17 cellular contexts compared by ENCODE assay signal in genomic region chr7:102115931-102116330, GRCh38.
DNase-seq lines count a peak whose midpoint lies in the region; ATAC-seq and TF ChIP-seq lines count a peak whose summit lies in the region.
"Had no signal": no experiment of that assay in that cellular context is flagged by ENCODE, and none has a peak within 500 bp of the region (broad histone marks: within the 10 kb centered on the region; RNA-seq: fewer than 3 reads in every experiment).

No MANE protein-coding gene starts in this region.

- intact Hi-C loops in upper lobe of right lung (cut with DNase I), result no loop called here

- no peaks in the 10 kb centered on the region for H3K9me3 Mint-ChIP-seq in endodermal cell
- H3K9me3 Mint-ChIP-seq in stimulated activated effector memory CD8-positive, alpha-beta T cell treated with anti-CD3 and anti-CD28 coated beads, Interleukin-12 subunit alpha, Interleukin-12 subunit beta, amount 100 ng/mL, for 72 hours, result no peaks in the 10 kb centered on the region
- H3K9me3 Mint-ChIP-seq: CD4-positive, alpha-beta T cell; CD8-positive, alpha-beta memory T cell; GM23338; H9 had no signal

- no peak overlapping the region for H2AFZ ChIP-seq in hepatocyte
- H2AFZ ChIP-seq: GM23338 had no signal

- WGBS in endodermal cell (ENCODE audit: insufficient coverage in 1 of 2, insufficient read length in 1 of 2), 2 experiments, result 97% methylated on average over 11 to 15 of the region's 15 CpGs
- WGBS in suprapubic skin, result 98% methylated on average over 15 of the region's 15 CpGs
- WGBS in hepatocyte (ENCODE audit: low lambda C conversion rate, missing lambda C conversion rate), result 96% methylated on average over 15 of the region's 15 CpGs

- H3K9ac ChIP-seq in endodermal cell (ENCODE audit: extremely low read depth, low read length, poor library complexity, severe bottlenecking), result no peak overlapping the region
- H3K9ac ChIP-seq: BLaER1 treated with 17β-estradiol and CSF1 and Interleukin-3, amounts not matched to agents 10 nM and 100 nM had no signal

- no peaks in the 10 kb centered on the region for H3K27me3 Mint-ChIP-seq in endodermal cell (ENCODE audit: insufficient read depth)
- H3K27me3 Mint-ChIP-seq: CD4-positive, alpha-beta T cell; CD8-positive, alpha-beta memory T cell had no signal

- H3K4me3 ChIP-seq in endodermal cell (ENCODE audit: low read length), result no peak overlapping the region
- H3K4me3 ChIP-seq in upper lobe of right lung, result no peak overlapping the region
- H3K4me3 ChIP-seq in suprapubic skin, result no peak overlapping the region
- no peak overlapping the region for H3K4me3 ChIP-seq in hepatocyte
- H3K4me3 ChIP-seq: BLaER1 treated with 17β-estradiol and CSF1 and Interleukin-3, amounts not matched to agents 10 nM and 100 nM; GM23338 had no signal

- no peak for TF ChIP-seq POLR2A in suprapubic skin (IDR thresholded peaks at IDR 0.05)

- peak overlapping the region; percentile 3 for H3K27ac Mint-ChIP-seq in endodermal cell
- peak overlapping the region; percentile 20 for H3K27ac Mint-ChIP-seq in stimulated activated effector memory CD8-positive, alpha-beta T cell treated with anti-CD3 and anti-CD28 coated beads, Interleukin-12 subunit alpha, Interleukin-12 subunit beta, amount 100 ng/mL, for 72 hours
- H3K27ac Mint-ChIP-seq: CD4-positive, alpha-beta T cell had no signal

- H3K36me3 ChIP-seq in endodermal cell (ENCODE audit: control insufficient read depth, insufficient read depth, low read length) (peaks cover 54% of the 10 kb centered on the region), upper lobe of right lung (peaks cover 47% of the 10 kb centered on the region), suprapubic skin (peaks cover 21% of the 10 kb centered on the region), hepatocyte (replicated peaks; ENCODE audit: insufficient read depth, low read depth) (no peaks in the 10 kb centered on the region)

- no peaks in the 10 kb centered on the region for H3K9me2 ChIP-seq in hepatocyte (replicated peaks; ENCODE audit: insufficient read depth)

- ATAC-seq in stimulated activated effector memory CD8-positive, alpha-beta T cell treated with anti-CD3 and anti-CD28 coated beads, Interleukin-12 subunit alpha, Interleukin-12 subunit beta, amount 100 ng/mL, for 72 hours, result no peak
- ATAC-seq in upper lobe of right lung (no peak), HG03520 (IDR thresholded peaks at IDR 0.05; ENCODE audit: unreplicated experiment) (no peak)
- ATAC-seq: GM23338 had no signal

- DNase-seq in endodermal cell, result no peak
- DNase-seq in mesenteric fat pad (ENCODE audit: low spot score), result peak; percentile 39
- DNase-seq in stimulated activated effector memory CD8-positive, alpha-beta T cell treated with anti-CD3 and anti-CD28 coated beads, Interleukin-12 subunit alpha, Interleukin-12 subunit beta, amount 100 ng/mL, for 72 hours (ENCODE audit: low spot score in 2 of 2), result no peak
- DNase-seq in upper lobe of right lung, result peak; percentile 53
- no peak for DNase-seq in suprapubic skin (ENCODE audit: low spot score in 2 of 2)
- no peak for DNase-seq in hepatocyte (ENCODE audit: low spot score)
- DNase-seq: BE2C; CD4-positive, alpha-beta T cell; CD8-positive, alpha-beta memory T cell; DMS 273 treated with DMSO at 0.1 percent for 48 hours; DMS79; GF-D8; H9 had no signal

- TF ChIP-seq EP300 in suprapubic skin (IDR thresholded peaks at IDR 0.05), result no peak

- H3K4me1 ChIP-seq in endodermal cell (ENCODE audit: control insufficient read depth, insufficient read depth, low read length) (no peaks in the 10 kb centered on the region), upper lobe of right lung (no peaks in the 10 kb centered on the region), suprapubic skin (no peaks in the 10 kb centered on the region), hepatocyte (ENCODE audit: insufficient read depth) (no peaks in the 10 kb centered on the region)
- H3K4me1 ChIP-seq: BE2C had no signal

- no peaks in the 10 kb centered on the region for H3K27me3 ChIP-seq in endodermal cell (ENCODE audit: control insufficient read depth, insufficient read depth, low read length, poor library complexity, severe bottlenecking)
- H3K27me3 ChIP-seq in upper lobe of right lung, result no peaks in the 10 kb centered on the region
- H3K27me3 ChIP-seq in suprapubic skin, result no peaks in the 10 kb centered on the region
- H3K27me3 ChIP-seq in hepatocyte, result no peaks in the 10 kb centered on the region
- H3K27me3 ChIP-seq: BE2C; BLaER1 treated with 17β-estradiol and CSF1 and Interleukin-3, amounts not matched to agents 10 nM and 100 nM had no signal

- no peaks in the 10 kb centered on the region for H3K4me1 Mint-ChIP-seq in endodermal cell
- no peaks in the 10 kb centered on the region for H3K4me1 Mint-ChIP-seq in stimulated activated effector memory CD8-positive, alpha-beta T cell treated with anti-CD3 and anti-CD28 coated beads, Interleukin-12 subunit alpha, Interleukin-12 subunit beta, amount 100 ng/mL, for 72 hours
- H3K4me1 Mint-ChIP-seq: CD8-positive, alpha-beta memory T cell had no signal

- H3K4me3 Mint-ChIP-seq in endodermal cell, result no peak overlapping the region
- no peak overlapping the region for H3K4me3 Mint-ChIP-seq in stimulated activated effector memory CD8-positive, alpha-beta T cell treated with anti-CD3 and anti-CD28 coated beads, Interleukin-12 subunit alpha, Interleukin-12 subunit beta, amount 100 ng/mL, for 72 hours
- H3K4me3 Mint-ChIP-seq: CD14-positive monocyte; CD4-positive, alpha-beta T cell; CD8-positive, alpha-beta memory T cell; GM23338; H9 had no signal

- no peak overlapping the region for H3K4me2 ChIP-seq in hepatocyte
- H3K4me2 ChIP-seq: BLaER1 treated with 17β-estradiol and CSF1 and Interleukin-3, amounts not matched to agents 10 nM and 100 nM; GM23338 had no signal

- H3K9me3 ChIP-seq in endodermal cell (ENCODE audit: control insufficient read depth, low read length) (no peaks in the 10 kb centered on the region), upper lobe of right lung (no peaks in the 10 kb centered on the region), suprapubic skin (no peaks in the 10 kb centered on the region), hepatocyte (ENCODE audit: low read depth) (no peaks in the 10 kb centered on the region)
- H3K9me3 ChIP-seq: BE2C; BLaER1 treated with 17β-estradiol and CSF1 and Interleukin-3, amounts not matched to agents 10 nM and 100 nM had no signal

- no peak overlapping the region for H3K27ac ChIP-seq in endodermal cell (ENCODE audit: low read depth, low read length)
- H3K27ac ChIP-seq in upper lobe of right lung, result no peak overlapping the region
- no peak overlapping the region for H3K27ac ChIP-seq in suprapubic skin
- no peak overlapping the region for H3K27ac ChIP-seq in hepatocyte
- H3K27ac ChIP-seq: BLaER1 treated with 17β-estradiol and CSF1 and Interleukin-3, amounts not matched to agents 10 nM and 100 nM had no signal

- TF ChIP-seq CTCF in endodermal cell (conservative IDR thresholded peaks at IDR 0.05), result no peak
- TF ChIP-seq CTCF in upper lobe of right lung (IDR thresholded peaks at IDR 0.05), result no peak
- TF ChIP-seq CTCF in suprapubic skin (IDR thresholded peaks at IDR 0.05), result no peak
- TF ChIP-seq CTCF in hepatocyte (IDR thresholded peaks at IDR 0.05; ENCODE audit: poor library complexity), result no peak

- H4K20me1 ChIP-seq in hepatocyte (ENCODE audit: insufficient read depth, poor library complexity, severe bottlenecking), result no peaks in the 10 kb centered on the region

- H3K79me2 ChIP-seq in hepatocyte, result no peaks in the 10 kb centered on the region

- H3K36me3 Mint-ChIP-seq in endodermal cell (ENCODE audit: low read depth), result peaks cover 74% of the 10 kb centered on the region
- H3K36me3 Mint-ChIP-seq in stimulated activated effector memory CD8-positive, alpha-beta T cell treated with anti-CD3 and anti-CD28 coated beads, Interleukin-12 subunit alpha, Interleukin-12 subunit beta, amount 100 ng/mL, for 72 hours, result peaks cover 47% of the 10 kb centered on the region

Comparison
In these comparisons a context has a peak if more than half of its experiments do, and no peak if none do; other contexts are left out.
1. DNase-seq: peak in mesenteric fat pad (single experiment) and upper lobe of right lung (single experiment); none in endodermal cell (single experiment), stimulated activated effector memory CD8-positive, alpha-beta T cell treated with anti-CD3 and anti-CD28 coated beads, Interleukin-12 subunit alpha, Interleukin-12 subunit beta, amount 100 ng/mL, for 72 hours (0 of 2), suprapubic skin (0 of 2) and hepatocyte (single experiment).